In genomic region chr11:13090228-13090708, GRCh38 we compare ENCODE assay signal across 28 cellular contexts.
"Had no signal": no experiment of that assay in that cellular context is flagged by ENCODE, and none has a peak within 500 bp of the region (broad histone marks: within the 10 kb centered on the region; RNA-seq: fewer than 3 reads in every experiment).

No MANE protein-coding gene starts in this region.

- H3K27me3 ChIP-seq: adrenal gland, breast epithelium, colonic mucosa, SJCRH30 had no signal

- H3K4me3 Mint-ChIP-seq: activated CD4-positive, alpha-beta T cell treated with anti-CD3 and anti-CD28 coated beads for 36 hours; activated CD8-positive, alpha-beta T cell treated with anti-CD3 and anti-CD28 coated beads for 36 hours; activated naive CD8-positive, alpha-beta T cell treated with anti-CD3 and anti-CD28 coated beads, Interleukin-2, amount 10 ng/mL, durations not matched to agents 7 days and 5 days; T-helper 17 cell had no signal

- H3K4me3 ChIP-seq: adrenal gland, breast epithelium, colonic mucosa, SJCRH30 had no signal

- H3K4me1 ChIP-seq: adrenal gland, breast epithelium, colonic mucosa, SJCRH30 had no signal

- ATAC-seq: activated CD4-positive, alpha-beta T cell treated with anti-CD3 and anti-CD28 coated beads for 36 hours; activated CD8-positive, alpha-beta T cell treated with anti-CD3 and anti-CD28 coated beads for 36 hours; Panc1; Right ventricle myocardium inferior; T-helper 17 cell had no signal

- H3K36me3 Mint-ChIP-seq: activated naive CD8-positive, alpha-beta T cell treated with anti-CD3 and anti-CD28 coated beads, Interleukin-2, amount 10 ng/mL, durations not matched to agents 7 days and 5 days had no signal

- H3K4me2 ChIP-seq: SK-N-SH had no signal

- H3K9ac ChIP-seq: SK-N-SH had no signal

- H3K27ac Mint-ChIP-seq: activated CD4-positive, alpha-beta T cell treated with anti-CD3 and anti-CD28 coated beads for 36 hours; activated CD8-positive, alpha-beta T cell treated with anti-CD3 and anti-CD28 coated beads for 36 hours; activated naive CD8-positive, alpha-beta T cell treated with anti-CD3 and anti-CD28 coated beads, Interleukin-2, amount 10 ng/mL, durations not matched to agents 7 days and 5 days; T-helper 17 cell had no signal

- H3K27ac ChIP-seq: adrenal gland, breast epithelium, colonic mucosa, SJCRH30, WERI-Rb-1 had no signal

- H3K9me3 ChIP-seq: adrenal gland, breast epithelium, colonic mucosa, SK-N-SH had no signal

- H3K36me3 ChIP-seq: adrenal gland, breast epithelium, colonic mucosa, SJCRH30, WERI-Rb-1 had no signal

- H3K9me3 Mint-ChIP-seq: activated CD8-positive, alpha-beta T cell treated with anti-CD3 and anti-CD28 coated beads for 36 hours had no signal

- H3K4me1 Mint-ChIP-seq: activated CD4-positive, alpha-beta T cell treated with anti-CD3 and anti-CD28 coated beads for 36 hours; activated naive CD8-positive, alpha-beta T cell treated with anti-CD3 and anti-CD28 coated beads, Interleukin-2, amount 10 ng/mL, durations not matched to agents 7 days and 5 days had no signal

- DNase-seq: activated CD4-positive, alpha-beta T cell treated with anti-CD3 and anti-CD28 coated beads for 36 hours; activated CD4-positive, alpha-beta T cell treated with anti-CD3 and anti-CD28 coated beads, Interleukin-2, amount 50 U/mL, for 1 hour; activated CD8-positive, alpha-beta memory T cell treated with anti-CD3 and anti-CD28 coated beads, Interleukin-2, amount 50 U/mL, for 48 hours; activated CD8-positive, alpha-beta T cell treated with anti-CD3 and anti-CD28 coated beads for 36 hours; activated naive CD4-positive, alpha-beta T cell treated with anti-CD3 and anti-CD28 coated beads, Interleukin-2, amount 50 U/mL, for 16 hours; activated naive CD8-positive, alpha-beta T cell treated with anti-CD3 and anti-CD28 coated beads, Interleukin-2, amount 10 ng/mL, durations not matched to agents 7 days and 5 days; activated T-cell treated with anti-CD3 and anti-CD28 coated beads, Interleukin-2, amount 50 U/mL, for 1 hour; adrenal gland; aorta; caudate nucleus; colonic mucosa; NCI-H1092; NCI-H1417; NCI-H1930; NCI-H2171; NCI-H510A treated with DMSO at 0.1 percent for 48 hours; NCI-H69; NK-92 treated with Interleukin-12 subunit alpha and Interleukin-12 subunit beta, amount 100 ng/mL, for 24 hours; OCI-M1; RPMI8226; SJCRH30; SK-N-SH; T-helper 17 cell; T-helper 9 cell; WERI-Rb-1 had no signal
